ENCODE assay signal across 7 cellular contexts in the genomic region with DNA sequence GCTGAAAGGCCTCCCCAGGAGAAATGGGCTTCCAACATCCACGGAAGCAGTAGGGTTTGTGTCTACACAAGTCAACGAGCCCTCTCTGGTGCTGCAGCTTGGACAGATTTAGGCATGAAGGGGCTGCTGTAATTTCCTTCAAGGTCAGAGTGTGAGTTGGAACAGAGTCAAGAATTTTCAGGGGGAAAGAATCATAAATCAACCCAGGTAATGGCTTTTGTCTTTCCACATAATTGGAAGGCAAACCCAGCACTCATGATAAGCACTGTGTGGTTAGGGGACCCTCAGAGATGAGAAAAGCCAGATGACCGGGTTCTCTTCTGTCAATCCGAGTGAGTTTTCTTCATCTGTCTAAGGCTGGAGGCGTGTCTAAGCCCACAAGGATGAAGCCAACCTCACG.
"Had no signal": no experiment of that assay in that cellular context is flagged by ENCODE, and none has a peak within 500 bp of the region (broad histone marks: within the 10 kb centered on the region; RNA-seq: fewer than 3 reads in every experiment).

No MANE protein-coding gene starts in this region.

- H3K27ac Mint-ChIP-seq: HFFc6 had no signal

- ATAC-seq: HCT116, K562 had no signal

- H3K9me3 Mint-ChIP-seq: HFFc6 had no signal

- DNase-seq: GM23248, GOT3, H7, HFFc6, IMR-90 had no signal

- H3K4me3 Mint-ChIP-seq: HFFc6 had no signal
